19 cellular contexts compared by ENCODE assay signal in the genomic region with DNA sequence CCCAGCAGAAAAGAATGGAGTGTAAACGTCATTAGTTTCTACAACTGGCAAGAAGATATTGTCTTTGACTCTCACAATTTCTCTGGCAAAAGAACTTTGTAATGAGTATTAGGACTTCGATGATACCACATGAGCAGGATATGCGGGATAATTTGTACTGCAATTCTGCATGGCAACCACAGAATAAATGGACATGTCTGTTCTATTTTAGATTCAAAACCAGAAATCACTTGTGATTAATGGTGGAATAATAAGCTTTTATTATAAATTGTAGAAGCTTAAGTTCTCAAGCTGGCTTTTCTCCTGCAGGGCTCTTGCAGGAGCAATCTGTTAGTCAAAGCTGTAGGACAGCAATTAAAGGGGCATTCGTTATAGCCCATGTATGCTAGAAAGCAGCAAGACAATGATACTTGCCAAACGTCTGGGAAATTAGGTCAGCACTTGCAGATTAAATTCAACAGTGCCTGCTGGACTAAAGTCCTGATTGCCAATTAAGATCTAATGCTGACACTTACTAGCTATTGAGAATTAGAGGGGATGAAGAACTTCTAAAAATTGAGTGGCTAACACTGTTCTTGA.
DNase-seq lines count a peak whose midpoint lies in the region; ATAC-seq, FAIRE-seq and TF ChIP-seq lines count a peak whose summit lies in the region.
"Had no signal": no experiment of that assay in that cellular context is flagged by ENCODE, and none has a peak within 500 bp of the region (broad histone marks: within the 10 kb centered on the region; RNA-seq: fewer than 3 reads in every experiment).

No MANE protein-coding gene starts in this region.

- DNase-seq in HepG2 (ENCODE audit: low spot score) = no peak
- DNase-seq in right lobe of liver = no peak
- DNase-seq in NCI-H69 (lab: John Stamatoyannopoulos, UW) = peak; percentile 68
- DNase-seq in T-helper 1 cell = no peak
- no peak for DNase-seq in HK-2 (ENCODE audit: unreplicated experiment)
- DNase-seq: DND-41; IMR-90; NCI-H146; NCI-H2029 treated with DMSO at 0.1 percent for 48 hours; NK-92 treated with Interleukin-12 subunit alpha and Interleukin-12 subunit beta, amount 100 ng/mL, for 24 hours; T-cell had no signal

- H2AFZ ChIP-seq in HepG2 (ENCODE audit: low read length) = no peak overlapping the region

- H4K20me1 ChIP-seq in HepG2 (ENCODE audit: insufficient read depth, low read length) = no peaks in the 10 kb centered on the region

- H3K4me2 ChIP-seq in HepG2 (ENCODE audit: low read depth, low read length) = no peak overlapping the region

- H3K9me3 ChIP-seq in HepG2 (ENCODE audit: low read length) (no peaks in the 10 kb centered on the region), right lobe of liver (no peaks in the 10 kb centered on the region)
- H3K9me3 ChIP-seq: HAP-1 had no signal

- WGBS in HepG2 (ENCODE audit: low lambda C conversion rate) = 18% methylated on average over 5 of the region's 5 CpGs
- 39% methylated on average over 5 of the region's 5 CpGs for WGBS in right lobe of liver (ENCODE audit: insufficient coverage, low coverage, low lambda C conversion rate, missing lambda C conversion rate)

- H3K36me3 ChIP-seq in HepG2 (replicated peaks in 1 of 2; ENCODE audit: control insufficient read depth in 1 of 2, insufficient read depth in 2 of 2, low read length in 2 of 2) (no peaks in the 10 kb centered on the region), right lobe of liver (no peaks in the 10 kb centered on the region)
- H3K36me3 ChIP-seq: HAP-1 had no signal

- no peak overlapping the region for H3K27ac ChIP-seq in HepG2 (ENCODE audit: extremely low read length, insufficient read depth, low read length)
- no peak overlapping the region for H3K27ac ChIP-seq in right lobe of liver
- H3K27ac ChIP-seq: C4-2B, HL-60 had no signal

- H3K79me2 ChIP-seq in HepG2 (ENCODE audit: insufficient read depth, low read length) = no peaks in the 10 kb centered on the region

- in situ Hi-C loops in HepG2 (cut with HindIII; ENCODE audit: extremely low pct_ligation_motif_present, low pct_unique_long_range_greater_than_20kb) = no loop called here

- intact Hi-C loops in HepG2 (cut with micrococcal nuclease; ENCODE audit: unreplicated experiment) (no loop called here), right lobe of liver (cut with DNase I) (no loop called here)

- no peak for TF ChIP-seq RAD21 in HepG2 (CRISPR knock-in tag; IDR thresholded peaks at IDR 0.05)

- ATAC-seq in HepG2 (no peak), right lobe of liver (no peak), GM18868 (IDR thresholded peaks at IDR 0.05; ENCODE audit: unreplicated experiment) (no peak)
- ATAC-seq: Right ventricle myocardium inferior, T-cell had no signal

- CTCF ChIA-PET in HepG2 (lab: Yijun Ruan, JAX; ENCODE audit: low intra/inter-chr PET ratio, low total read pairs) = no interaction called here

- POLR2A ChIA-PET in HepG2 (lab: Yijun Ruan, JAX) = no interaction called here

- TF ChIP-seq EP300 in HepG2 (IDR thresholded peaks at IDR 0.05; ENCODE audit: low read depth in 2 of 2, low read length in 2 of 2) = no peak
- no peak for TF ChIP-seq EP300 in HepG2 (CRISPR knock-in tag; IDR thresholded peaks at IDR 0.05; ENCODE audit: borderline replicate concordance)

- TF ChIP-seq CTCF in HepG2 (CRISPR knock-in tag; IDR thresholded peaks at IDR 0.05) (no peak), right lobe of liver (IDR thresholded peaks at IDR 0.05) (no peak)

- H3K27me3 ChIP-seq in HepG2 (ENCODE audit: control insufficient read depth in 1 of 2, insufficient read depth in 2 of 2, low read length in 2 of 2) (no peaks in the 10 kb centered on the region), right lobe of liver (no peaks in the 10 kb centered on the region)

- no peaks in the 10 kb centered on the region for H3K4me1 ChIP-seq in HepG2 (ENCODE audit: insufficient read depth, low read length)
- no peaks in the 10 kb centered on the region for H3K4me1 ChIP-seq in right lobe of liver
- H3K4me1 ChIP-seq: HAP-1 had no signal

- TF ChIP-seq POLR2A in HepG2 (IDR thresholded peaks at IDR 0.05; ENCODE audit: insufficient read depth in 1 of 2, low read depth in 2 of 2, low read length in 2 of 2) (no peak), right lobe of liver (IDR thresholded peaks at IDR 0.05) (no peak)

- no peak overlapping the region for H3K9ac ChIP-seq in HepG2 (ENCODE audit: insufficient read depth, low read depth, low read length)

- no TSS peak for BruUV-seq in HepG2 (replicated peaks; lab: Mats Ljungman, UMichigan)

- H3K4me3 ChIP-seq in HepG2 (replicated peaks in 1 of 3; ENCODE audit: insufficient read depth in 1 of 3, low read depth in 2 of 3, low read length in 3 of 3) (no peak overlapping the region), right lobe of liver (no peak overlapping the region)
- H3K4me3 ChIP-seq: HAP-1 had no signal

- FAIRE-seq in HepG2 (lab: Jason Lieb, UNC) (no peak), islet of Langerhans (lab: Jason Lieb, UNC) (peak; percentile 90)
- FAIRE-seq: G401.6, RCC 7860 had no signal

TF ChIP-seq in HepG2, 621 proteins besides CTCF, POLR2A, EP300 and RAD21:
- TF ChIP-seq CREB1 (IDR thresholded peaks at IDR 0.05) (peak; percentile 20; the same call in 1 of the 2 replicates), CREB1 (CRISPR knock-in tag; IDR thresholded peaks at IDR 0.05) (no peak), ZNF17 (CRISPR knock-in tag; IDR thresholded peaks at IDR 0.05) (no peak)
